Comparison of ENCODE assay signal across 1 cellular context in the genomic region with DNA sequence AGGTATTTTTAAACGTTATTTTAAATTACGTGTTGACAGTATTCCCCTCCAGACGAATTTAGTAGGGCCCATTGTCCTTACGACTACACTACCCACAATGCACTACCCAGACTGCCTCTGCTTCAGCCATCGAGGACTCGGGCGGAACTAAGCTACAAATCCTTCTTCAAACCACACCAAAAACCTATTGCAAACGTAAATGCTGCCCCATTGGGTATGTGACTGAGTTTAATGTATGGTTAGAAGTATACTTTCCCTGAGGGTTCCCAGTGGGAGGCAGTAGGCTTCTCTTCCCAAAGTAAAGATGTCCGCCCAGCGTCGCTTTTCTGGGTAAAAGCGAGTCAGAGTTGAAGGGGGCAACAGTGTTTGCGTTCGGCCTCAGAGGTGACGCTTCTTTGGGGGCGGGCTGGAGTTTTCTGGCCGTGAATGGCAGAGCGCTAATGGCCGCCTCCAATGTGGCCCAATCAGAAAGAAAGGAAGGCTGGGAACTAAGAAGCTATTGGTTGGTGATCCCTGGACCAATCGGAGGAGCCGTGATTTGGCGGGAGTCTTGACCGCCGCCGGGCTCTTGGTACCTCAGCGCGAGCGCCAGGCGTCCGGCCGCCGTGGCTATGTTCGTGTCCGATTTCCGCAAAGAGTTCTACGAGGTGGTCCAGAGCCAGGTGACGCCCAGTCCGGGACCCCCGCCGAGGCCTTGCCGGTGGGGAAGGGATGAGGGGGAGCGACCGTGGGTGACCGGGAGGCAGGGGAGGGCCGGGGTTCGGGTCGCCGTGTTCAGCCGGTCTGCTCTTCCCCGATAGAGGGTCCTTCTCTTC.
TF ChIP-seq lines count a peak whose summit lies in the region.

Gene CDC45 (plus strand): TSS at position 563 of the 815 bp plus-strand sequence. CDS start 49 bp downstream, at position 612.

TF ChIP-seq in GM12878, 131 proteins besides CTCF, POLR2A, EP300 and RAD21 (continued from another document):
- TF ChIP-seq CEBPZ (IDR thresholded peaks at IDR 0.05; ENCODE audit: low read depth, low read length) (no peak), LARP7 (IDR thresholded peaks at IDR 0.05) (peak; percentile 28; the same call in 1 of the 2 replicates), CREB1 (IDR thresholded peaks at IDR 0.05; ENCODE audit: low read depth) (peak; percentile 92), SMC3 (IDR thresholded peaks at IDR 0.05; ENCODE audit: borderline replicate concordance, low read length) (no peak), RFX5 (IDR thresholded peaks at IDR 0.05; ENCODE audit: low read depth, low read length) (peak; percentile 66; the same call in 1 of the 2 replicates), GABPA (IDR thresholded peaks at IDR 0.05; ENCODE audit: low read depth) (0 out of 2 replicates have a peak, but pooled peaks have one; percentile 70), CHD2 (IDR thresholded peaks at IDR 0.05; ENCODE audit: borderline replicate concordance, low read depth, low read length) (peak; percentile 86), RELA (IDR thresholded peaks at IDR 0.05; ENCODE audit: borderline replicate concordance, partially characterized antibody) (peak; percentile 3), SREBF2 (IDR thresholded peaks at IDR 0.05; ENCODE audit: low read length) (no peak), HDAC2 (IDR thresholded peaks at IDR 0.05) (no peak; the same call in 1 of the 2 replicates), MTA3 (IDR thresholded peaks at IDR 0.05; ENCODE audit: borderline replicate concordance, low read length) (no peak), PAX8 (IDR thresholded peaks at IDR 0.05) (no peak), FOS (IDR thresholded peaks at IDR 0.05; ENCODE audit: borderline replicate concordance, extremely low read depth, insufficient read length) (peak; percentile 66), RUNX3 (IDR thresholded peaks at IDR 0.05; ENCODE audit: low read length) (peak; percentile 65), MTA2 (IDR thresholded peaks at IDR 0.05; ENCODE audit: low read depth) (peak; percentile 96)
- TF ChIP-seq, protein P1, sequence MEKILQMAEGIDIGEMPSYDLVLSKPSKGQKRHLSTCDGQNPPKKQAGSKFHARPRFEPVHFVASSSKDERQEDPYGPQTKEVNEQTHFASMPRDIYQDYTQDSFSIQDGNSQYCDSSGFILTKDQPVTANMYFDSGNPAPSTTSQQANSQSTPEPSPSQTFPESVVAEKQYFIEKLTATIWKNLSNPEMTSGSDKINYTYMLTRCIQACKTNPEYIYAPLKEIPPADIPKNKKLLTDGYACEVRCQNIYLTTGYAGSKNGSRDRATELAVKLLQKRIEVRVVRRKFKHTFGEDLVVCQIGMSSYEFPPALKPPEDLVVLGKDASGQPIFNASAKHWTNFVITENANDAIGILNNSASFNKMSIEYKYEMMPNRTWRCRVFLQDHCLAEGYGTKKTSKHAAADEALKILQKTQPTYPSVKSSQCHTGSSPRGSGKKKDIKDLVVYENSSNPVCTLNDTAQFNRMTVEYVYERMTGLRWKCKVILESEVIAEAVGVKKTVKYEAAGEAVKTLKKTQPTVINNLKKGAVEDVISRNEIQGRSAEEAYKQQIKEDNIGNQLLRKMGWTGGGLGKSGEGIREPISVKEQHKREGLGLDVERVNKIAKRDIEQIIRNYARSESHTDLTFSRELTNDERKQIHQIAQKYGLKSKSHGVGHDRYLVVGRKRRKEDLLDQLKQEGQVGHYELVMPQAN (conservative IDR thresholded peaks at IDR 0.05), result peak; percentile 99
- TF ChIP-seq, protein P2, sequence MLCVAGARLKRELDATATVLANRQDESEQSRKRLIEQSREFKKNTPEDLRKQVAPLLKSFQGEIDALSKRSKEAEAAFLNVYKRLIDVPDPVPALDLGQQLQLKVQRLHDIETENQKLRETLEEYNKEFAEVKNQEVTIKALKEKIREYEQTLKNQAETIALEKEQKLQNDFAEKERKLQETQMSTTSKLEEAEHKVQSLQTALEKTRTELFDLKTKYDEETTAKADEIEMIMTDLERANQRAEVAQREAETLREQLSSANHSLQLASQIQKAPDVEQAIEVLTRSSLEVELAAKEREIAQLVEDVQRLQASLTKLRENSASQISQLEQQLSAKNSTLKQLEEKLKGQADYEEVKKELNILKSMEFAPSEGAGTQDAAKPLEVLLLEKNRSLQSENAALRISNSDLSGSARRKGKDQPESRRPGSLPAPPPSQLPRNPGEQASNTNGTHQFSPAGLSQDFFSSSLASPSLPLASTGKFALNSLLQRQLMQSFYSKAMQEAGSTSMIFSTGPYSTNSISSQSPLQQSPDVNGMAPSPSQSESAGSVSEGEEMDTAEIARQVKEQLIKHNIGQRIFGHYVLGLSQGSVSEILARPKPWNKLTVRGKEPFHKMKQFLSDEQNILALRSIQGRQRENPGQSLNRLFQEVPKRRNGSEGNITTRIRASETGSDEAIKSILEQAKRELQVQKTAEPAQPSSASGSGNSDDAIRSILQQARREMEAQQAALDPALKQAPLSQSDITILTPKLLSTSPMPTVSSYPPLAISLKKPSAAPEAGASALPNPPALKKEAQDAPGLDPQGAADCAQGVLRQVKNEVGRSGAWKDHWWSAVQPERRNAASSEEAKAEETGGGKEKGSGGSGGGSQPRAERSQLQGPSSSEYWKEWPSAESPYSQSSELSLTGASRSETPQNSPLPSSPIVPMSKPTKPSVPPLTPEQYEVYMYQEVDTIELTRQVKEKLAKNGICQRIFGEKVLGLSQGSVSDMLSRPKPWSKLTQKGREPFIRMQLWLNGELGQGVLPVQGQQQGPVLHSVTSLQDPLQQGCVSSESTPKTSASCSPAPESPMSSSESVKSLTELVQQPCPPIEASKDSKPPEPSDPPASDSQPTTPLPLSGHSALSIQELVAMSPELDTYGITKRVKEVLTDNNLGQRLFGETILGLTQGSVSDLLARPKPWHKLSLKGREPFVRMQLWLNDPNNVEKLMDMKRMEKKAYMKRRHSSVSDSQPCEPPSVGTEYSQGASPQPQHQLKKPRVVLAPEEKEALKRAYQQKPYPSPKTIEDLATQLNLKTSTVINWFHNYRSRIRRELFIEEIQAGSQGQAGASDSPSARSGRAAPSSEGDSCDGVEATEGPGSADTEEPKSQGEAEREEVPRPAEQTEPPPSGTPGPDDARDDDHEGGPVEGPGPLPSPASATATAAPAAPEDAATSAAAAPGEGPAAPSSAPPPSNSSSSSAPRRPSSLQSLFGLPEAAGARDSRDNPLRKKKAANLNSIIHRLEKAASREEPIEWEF (IDR thresholded peaks at IDR 0.05; ENCODE audit: insufficient replicate concordance, low read depth, low read length), result no peak
- TF ChIP-seq, protein P3, sequence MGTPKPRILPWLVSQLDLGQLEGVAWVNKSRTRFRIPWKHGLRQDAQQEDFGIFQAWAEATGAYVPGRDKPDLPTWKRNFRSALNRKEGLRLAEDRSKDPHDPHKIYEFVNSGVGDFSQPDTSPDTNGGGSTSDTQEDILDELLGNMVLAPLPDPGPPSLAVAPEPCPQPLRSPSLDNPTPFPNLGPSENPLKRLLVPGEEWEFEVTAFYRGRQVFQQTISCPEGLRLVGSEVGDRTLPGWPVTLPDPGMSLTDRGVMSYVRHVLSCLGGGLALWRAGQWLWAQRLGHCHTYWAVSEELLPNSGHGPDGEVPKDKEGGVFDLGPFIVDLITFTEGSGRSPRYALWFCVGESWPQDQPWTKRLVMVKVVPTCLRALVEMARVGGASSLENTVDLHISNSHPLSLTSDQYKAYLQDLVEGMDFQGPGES (IDR thresholded peaks at IDR 0.05), result peak; percentile 45; the same call in 1 of the 2 replicates
